1 cellular context compared by ENCODE assay signal in the genomic region with DNA sequence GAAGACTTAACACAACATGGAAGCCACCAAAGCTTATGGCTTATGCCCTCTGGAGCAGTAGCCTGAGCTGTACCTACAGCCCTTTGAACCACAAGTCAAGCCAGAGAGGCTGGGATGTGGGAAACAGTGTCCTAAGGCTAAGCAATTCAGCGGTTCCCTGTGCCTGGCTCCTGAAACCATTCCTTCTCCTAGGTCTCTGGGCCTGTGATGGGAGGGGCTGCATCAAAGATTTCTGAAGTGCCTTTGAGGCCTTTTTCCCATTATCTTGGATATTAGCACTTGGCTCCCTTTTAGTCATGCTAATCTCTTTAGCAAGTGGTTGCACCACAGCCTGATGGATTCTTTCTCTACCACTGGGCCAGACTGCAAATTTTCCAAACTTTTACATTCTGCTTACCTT.
TF ChIP-seq lines count a peak whose summit lies in the region.

No MANE protein-coding gene starts in this region.

TF ChIP-seq in H1, 55 proteins besides CTCF, POLR2A, EP300 and RAD21:
- TF ChIP-seq CEBPB (IDR thresholded peaks at IDR 0.05; ENCODE audit: low read depth, low read length) (peak; percentile 20; the same call in 1 of the 2 replicates), GABPA (IDR thresholded peaks at IDR 0.05; ENCODE audit: borderline replicate concordance, insufficient read depth, low read length) (no peak)
